ENCODE assay signal across 1 cellular context in genomic region chr7:39540320-39540719, GRCh38.
A peak's percentile ranks its signal among the peaks of the same experiment; 100 is the strongest.
TF ChIP-seq lines count a peak whose summit lies in the region.

No MANE protein-coding gene starts in this region.

TF ChIP-seq in HepG2, 621 proteins besides CTCF, POLR2A, EP300 and RAD21 (continued from another document and continues in another):
- TF ChIP-seq ZNF513 (CRISPR knock-in tag; conservative IDR thresholded peaks at IDR 0.05): no peak
- no peak for TF ChIP-seq E2F5 (CRISPR knock-in tag; conservative IDR thresholded peaks at IDR 0.05)
- peak; percentile 61 for TF ChIP-seq HDAC1 (CRISPR knock-in tag; IDR thresholded peaks at IDR 0.05)
- no peak for TF ChIP-seq PHF20 (CRISPR knock-in tag; IDR thresholded peaks at IDR 0.05)
- TF ChIP-seq, protein P1, sequence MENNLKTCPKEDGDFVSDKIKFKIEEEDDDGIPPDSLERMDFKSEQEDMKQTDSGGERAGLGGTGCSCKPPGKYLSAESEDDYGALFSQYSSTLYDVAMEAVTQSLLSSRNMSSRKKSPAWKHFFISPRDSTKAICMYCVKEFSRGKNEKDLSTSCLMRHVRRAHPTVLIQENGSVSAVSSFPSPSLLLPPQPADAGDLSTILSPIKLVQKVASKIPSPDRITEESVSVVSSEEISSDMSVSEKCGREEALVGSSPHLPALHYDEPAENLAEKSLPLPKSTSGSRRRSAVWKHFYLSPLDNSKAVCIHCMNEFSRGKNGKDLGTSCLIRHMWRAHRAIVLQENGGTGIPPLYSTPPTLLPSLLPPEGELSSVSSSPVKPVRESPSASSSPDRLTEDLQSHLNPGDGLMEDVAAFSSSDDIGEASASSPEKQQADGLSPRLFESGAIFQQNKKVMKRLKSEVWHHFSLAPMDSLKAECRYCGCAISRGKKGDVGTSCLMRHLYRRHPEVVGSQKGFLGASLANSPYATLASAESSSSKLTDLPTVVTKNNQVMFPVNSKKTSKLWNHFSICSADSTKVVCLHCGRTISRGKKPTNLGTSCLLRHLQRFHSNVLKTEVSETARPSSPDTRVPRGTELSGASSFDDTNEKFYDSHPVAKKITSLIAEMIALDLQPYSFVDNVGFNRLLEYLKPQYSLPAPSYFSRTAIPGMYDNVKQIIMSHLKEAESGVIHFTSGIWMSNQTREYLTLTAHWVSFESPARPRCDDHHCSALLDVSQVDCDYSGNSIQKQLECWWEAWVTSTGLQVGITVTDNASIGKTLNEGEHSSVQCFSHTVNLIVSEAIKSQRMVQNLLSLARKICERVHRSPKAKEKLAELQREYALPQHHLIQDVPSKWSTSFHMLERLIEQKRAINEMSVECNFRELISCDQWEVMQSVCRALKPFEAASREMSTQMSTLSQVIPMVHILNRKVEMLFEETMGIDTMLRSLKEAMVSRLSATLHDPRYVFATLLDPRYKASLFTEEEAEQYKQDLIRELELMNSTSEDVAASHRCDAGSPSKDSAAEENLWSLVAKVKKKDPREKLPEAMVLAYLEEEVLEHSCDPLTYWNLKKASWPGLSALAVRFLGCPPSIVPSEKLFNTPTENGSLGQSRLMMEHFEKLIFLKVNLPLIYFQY (CRISPR knock-in tag; IDR thresholded peaks at IDR 0.05; ENCODE audit: borderline replicate concordance): no peak
- TF ChIP-seq GABPA (IDR thresholded peaks at IDR 0.05; ENCODE audit: low read depth, low read length): no peak
- TF ChIP-seq GABPA (CRISPR knock-in tag; IDR thresholded peaks at IDR 0.05; ENCODE audit: low read depth): peak; percentile 49; the same call in 1 of the 2 replicates
- TF ChIP-seq, protein P2, sequence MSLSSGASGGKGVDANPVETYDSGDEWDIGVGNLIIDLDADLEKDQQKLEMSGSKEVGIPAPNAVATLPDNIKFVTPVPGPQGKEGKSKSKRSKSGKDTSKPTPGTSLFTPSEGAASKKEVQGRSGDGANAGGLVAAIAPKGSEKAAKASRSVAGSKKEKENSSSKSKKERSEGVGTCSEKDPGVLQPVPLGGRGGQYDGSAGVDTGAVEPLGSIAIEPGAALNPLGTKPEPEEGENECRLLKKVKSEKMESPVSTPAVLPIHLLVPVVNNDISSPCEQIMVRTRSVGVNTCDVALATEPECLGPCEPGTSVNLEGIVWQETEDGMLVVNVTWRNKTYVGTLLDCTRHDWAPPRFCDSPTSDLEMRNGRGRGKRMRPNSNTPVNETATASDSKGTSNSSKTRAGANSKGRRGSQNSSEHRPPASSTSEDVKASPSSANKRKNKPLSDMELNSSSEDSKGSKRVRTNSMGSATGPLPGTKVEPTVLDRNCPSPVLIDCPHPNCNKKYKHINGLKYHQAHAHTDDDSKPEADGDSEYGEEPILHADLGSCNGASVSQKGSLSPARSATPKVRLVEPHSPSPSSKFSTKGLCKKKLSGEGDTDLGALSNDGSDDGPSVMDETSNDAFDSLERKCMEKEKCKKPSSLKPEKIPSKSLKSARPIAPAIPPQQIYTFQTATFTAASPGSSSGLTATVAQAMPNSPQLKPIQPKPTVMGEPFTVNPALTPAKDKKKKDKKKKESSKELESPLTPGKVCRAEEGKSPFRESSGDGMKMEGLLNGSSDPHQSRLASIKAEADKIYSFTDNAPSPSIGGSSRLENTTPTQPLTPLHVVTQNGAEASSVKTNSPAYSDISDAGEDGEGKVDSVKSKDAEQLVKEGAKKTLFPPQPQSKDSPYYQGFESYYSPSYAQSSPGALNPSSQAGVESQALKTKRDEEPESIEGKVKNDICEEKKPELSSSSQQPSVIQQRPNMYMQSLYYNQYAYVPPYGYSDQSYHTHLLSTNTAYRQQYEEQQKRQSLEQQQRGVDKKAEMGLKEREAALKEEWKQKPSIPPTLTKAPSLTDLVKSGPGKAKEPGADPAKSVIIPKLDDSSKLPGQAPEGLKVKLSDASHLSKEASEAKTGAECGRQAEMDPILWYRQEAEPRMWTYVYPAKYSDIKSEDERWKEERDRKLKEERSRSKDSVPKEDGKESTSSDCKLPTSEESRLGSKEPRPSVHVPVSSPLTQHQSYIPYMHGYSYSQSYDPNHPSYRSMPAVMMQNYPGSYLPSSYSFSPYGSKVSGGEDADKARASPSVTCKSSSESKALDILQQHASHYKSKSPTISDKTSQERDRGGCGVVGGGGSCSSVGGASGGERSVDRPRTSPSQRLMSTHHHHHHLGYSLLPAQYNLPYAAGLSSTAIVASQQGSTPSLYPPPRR (CRISPR knock-in tag; IDR thresholded peaks at IDR 0.05; ENCODE audit: borderline replicate concordance): 0 out of 2 replicates have a peak, but pooled peaks have one; percentile 34
- TF ChIP-seq FOSL2 (CRISPR knock-in tag; IDR thresholded peaks at IDR 0.05): peak; percentile 34; the same call in 1 of the 2 replicates
- 0 out of 2 replicates have a peak, but pooled peaks have one; percentile 40 for TF ChIP-seq NCOA2 (CRISPR knock-in tag; IDR thresholded peaks at IDR 0.05)
- peak; percentile 29; the same call in 1 of the 2 replicates for TF ChIP-seq MAX (IDR thresholded peaks at IDR 0.05)
- no peak for TF ChIP-seq MYNN (CRISPR knock-in tag; IDR thresholded peaks at IDR 0.05; ENCODE audit: low read depth)
- TF ChIP-seq ZBTB42 (CRISPR knock-in tag; IDR thresholded peaks at IDR 0.05): no peak
- no peak for TF ChIP-seq ZSCAN25 (CRISPR knock-in tag; IDR thresholded peaks at IDR 0.05)
- 0 out of 2 replicates have a peak, but pooled peaks have one; percentile 22 for TF ChIP-seq ZNF331 (CRISPR knock-in tag; IDR thresholded peaks at IDR 0.05)
- no peak for TF ChIP-seq CREB1 (IDR thresholded peaks at IDR 0.05)
- TF ChIP-seq CREB1 (CRISPR knock-in tag; IDR thresholded peaks at IDR 0.05): peak; percentile 26; the same call in 1 of the 2 replicates
- TF ChIP-seq ZFP37 (CRISPR knock-in tag; IDR thresholded peaks at IDR 0.05; ENCODE audit: borderline replicate concordance): no peak
- no peak for TF ChIP-seq TRIM24 (CRISPR knock-in tag; IDR thresholded peaks at IDR 0.05)
- no peak for TF ChIP-seq ZBTB8A (CRISPR knock-in tag; IDR thresholded peaks at IDR 0.05; ENCODE audit: borderline replicate concordance, low read depth)
- no peak for TF ChIP-seq MBNL3 (CRISPR knock-in tag; conservative IDR thresholded peaks at IDR 0.05)
- TF ChIP-seq ZNF547 (CRISPR knock-in tag; IDR thresholded peaks at IDR 0.05): no peak
- TF ChIP-seq HOXA3 (CRISPR knock-in tag; IDR thresholded peaks at IDR 0.05): peak; percentile 48; the same call in 1 of the 2 replicates
- TF ChIP-seq SRF (IDR thresholded peaks at IDR 0.05; ENCODE audit: low read depth, low read length): 0 out of 2 replicates have a peak, but pooled peaks have one; percentile 5
- TF ChIP-seq, protein P3, sequence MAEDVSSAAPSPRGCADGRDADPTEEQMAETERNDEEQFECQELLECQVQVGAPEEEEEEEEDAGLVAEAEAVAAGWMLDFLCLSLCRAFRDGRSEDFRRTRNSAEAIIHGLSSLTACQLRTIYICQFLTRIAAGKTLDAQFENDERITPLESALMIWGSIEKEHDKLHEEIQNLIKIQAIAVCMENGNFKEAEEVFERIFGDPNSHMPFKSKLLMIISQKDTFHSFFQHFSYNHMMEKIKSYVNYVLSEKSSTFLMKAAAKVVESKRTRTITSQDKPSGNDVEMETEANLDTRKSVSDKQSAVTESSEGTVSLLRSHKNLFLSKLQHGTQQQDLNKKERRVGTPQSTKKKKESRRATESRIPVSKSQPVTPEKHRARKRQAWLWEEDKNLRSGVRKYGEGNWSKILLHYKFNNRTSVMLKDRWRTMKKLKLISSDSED (CRISPR knock-in tag; IDR thresholded peaks at IDR 0.05): no peak
- TF ChIP-seq NONO (IDR thresholded peaks at IDR 0.05): no peak
- 0 out of 2 replicates have a peak, but pooled peaks have one; percentile 31 for TF ChIP-seq NONO (CRISPR knock-in tag; conservative IDR thresholded peaks at IDR 0.05)
- TF ChIP-seq, protein P4, sequence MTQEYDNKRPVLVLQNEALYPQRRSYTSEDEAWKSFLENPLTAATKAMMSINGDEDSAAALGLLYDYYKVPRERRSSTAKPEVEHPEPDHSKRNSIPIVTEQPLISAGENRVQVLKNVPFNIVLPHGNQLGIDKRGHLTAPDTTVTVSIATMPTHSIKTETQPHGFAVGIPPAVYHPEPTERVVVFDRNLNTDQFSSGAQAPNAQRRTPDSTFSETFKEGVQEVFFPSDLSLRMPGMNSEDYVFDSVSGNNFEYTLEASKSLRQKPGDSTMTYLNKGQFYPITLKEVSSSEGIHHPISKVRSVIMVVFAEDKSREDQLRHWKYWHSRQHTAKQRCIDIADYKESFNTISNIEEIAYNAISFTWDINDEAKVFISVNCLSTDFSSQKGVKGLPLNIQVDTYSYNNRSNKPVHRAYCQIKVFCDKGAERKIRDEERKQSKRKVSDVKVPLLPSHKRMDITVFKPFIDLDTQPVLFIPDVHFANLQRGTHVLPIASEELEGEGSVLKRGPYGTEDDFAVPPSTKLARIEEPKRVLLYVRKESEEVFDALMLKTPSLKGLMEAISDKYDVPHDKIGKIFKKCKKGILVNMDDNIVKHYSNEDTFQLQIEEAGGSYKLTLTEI (CRISPR knock-in tag; conservative IDR thresholded peaks at IDR 0.05): no peak
- TF ChIP-seq ZFP36L2 (CRISPR knock-in tag; IDR thresholded peaks at IDR 0.05): no peak
- peak; percentile 74 for TF ChIP-seq ZMYM4 (CRISPR knock-in tag; IDR thresholded peaks at IDR 0.05)
- TF ChIP-seq KDM2A (CRISPR knock-in tag; IDR thresholded peaks at IDR 0.05; ENCODE audit: borderline replicate concordance, low read depth): no peak
- TF ChIP-seq CEBPG (CRISPR knock-in tag; IDR thresholded peaks at IDR 0.05): peak; percentile 55
- TF ChIP-seq SYNCRIP (IDR thresholded peaks at IDR 0.05; ENCODE audit: insufficient read depth, low read depth, low read length): no peak
- TF ChIP-seq ZNF350 (CRISPR knock-in tag; IDR thresholded peaks at IDR 0.05; ENCODE audit: borderline replicate concordance, low read depth): no peak
- 0 out of 2 replicates have a peak, but pooled peaks have one; percentile 32 for TF ChIP-seq PHF21A (CRISPR knock-in tag; IDR thresholded peaks at IDR 0.05)
- TF ChIP-seq MIXL1 (CRISPR knock-in tag; IDR thresholded peaks at IDR 0.05): no peak
- no peak for TF ChIP-seq TSC22D2 (CRISPR knock-in tag; IDR thresholded peaks at IDR 0.05; ENCODE audit: borderline replicate concordance)
- no peak for TF ChIP-seq CCAR2 (optimal IDR thresholded peaks at IDR 0.05; ENCODE audit: low read depth, low read length)
- TF ChIP-seq, protein P5, sequence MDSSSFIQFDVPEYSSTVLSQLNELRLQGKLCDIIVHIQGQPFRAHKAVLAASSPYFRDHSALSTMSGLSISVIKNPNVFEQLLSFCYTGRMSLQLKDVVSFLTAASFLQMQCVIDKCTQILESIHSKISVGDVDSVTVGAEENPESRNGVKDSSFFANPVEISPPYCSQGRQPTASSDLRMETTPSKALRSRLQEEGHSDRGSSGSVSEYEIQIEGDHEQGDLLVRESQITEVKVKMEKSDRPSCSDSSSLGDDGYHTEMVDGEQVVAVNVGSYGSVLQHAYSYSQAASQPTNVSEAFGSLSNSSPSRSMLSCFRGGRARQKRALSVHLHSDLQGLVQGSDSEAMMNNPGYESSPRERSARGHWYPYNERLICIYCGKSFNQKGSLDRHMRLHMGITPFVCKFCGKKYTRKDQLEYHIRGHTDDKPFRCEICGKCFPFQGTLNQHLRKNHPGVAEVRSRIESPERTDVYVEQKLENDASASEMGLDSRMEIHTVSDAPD (CRISPR knock-in tag; IDR thresholded peaks at IDR 0.05): peak; percentile 95
- peak; percentile 37; the same call in 1 of the 2 replicates for TF ChIP-seq FOXA3 (CRISPR knock-in tag; IDR thresholded peaks at IDR 0.05)
- TF ChIP-seq NFRKB (IDR thresholded peaks at IDR 0.05): no peak
- no peak for TF ChIP-seq NFIC (IDR thresholded peaks at IDR 0.05; ENCODE audit: low read length)
- no peak for TF ChIP-seq MTERF4 (CRISPR knock-in tag; IDR thresholded peaks at IDR 0.05)
- TF ChIP-seq GABPB1 (CRISPR knock-in tag; IDR thresholded peaks at IDR 0.05): peak; percentile 20; the same call in 1 of the 2 replicates
- TF ChIP-seq, protein P6, sequence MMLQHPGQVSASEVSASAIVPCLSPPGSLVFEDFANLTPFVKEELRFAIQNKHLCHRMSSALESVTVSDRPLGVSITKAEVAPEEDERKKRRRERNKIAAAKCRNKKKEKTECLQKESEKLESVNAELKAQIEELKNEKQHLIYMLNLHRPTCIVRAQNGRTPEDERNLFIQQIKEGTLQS (CRISPR knock-in tag; IDR thresholded peaks at IDR 0.05): 0 out of 2 replicates have a peak, but pooled peaks have one; percentile 19
- TF ChIP-seq NR1H2 (CRISPR knock-in tag; IDR thresholded peaks at IDR 0.05; ENCODE audit: borderline replicate concordance, low read depth): no peak
